In the genomic region with DNA sequence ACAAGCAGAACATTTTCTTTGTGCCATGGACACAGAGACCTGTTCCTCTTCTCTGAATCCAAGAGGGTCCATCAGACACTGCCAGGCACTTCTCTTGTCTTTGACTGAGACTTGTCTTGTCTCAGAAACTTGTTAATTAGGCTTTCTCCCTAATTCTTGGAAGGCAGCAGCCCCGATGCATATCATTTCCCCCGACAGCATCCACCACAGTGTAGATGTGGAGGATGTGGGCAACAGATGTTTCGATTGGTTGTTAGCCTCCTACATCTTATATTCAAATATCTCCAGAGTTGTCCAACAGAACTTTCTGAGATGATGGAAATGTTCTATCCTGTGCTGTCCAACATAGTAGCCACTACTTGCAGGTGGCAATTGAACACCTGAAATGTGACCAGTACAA, we compare ENCODE assay signal across 7 cellular contexts.
"Had no signal": no experiment of that assay in that cellular context is flagged by ENCODE, and none has a peak within 500 bp of the region (broad histone marks: within the 10 kb centered on the region; RNA-seq: fewer than 3 reads in every experiment).

No MANE protein-coding gene starts in this region.

- ATAC-seq: GM23338 had no signal

- DNase-seq: H9, HCEC 1CT, IMR-90 had no signal

- H3K27ac Mint-ChIP-seq: GM23338, H9 had no signal

- FAIRE-seq: H1, H54, HTR-8/SVneo had no signal

- H3K4me3 Mint-ChIP-seq: GM23338, H9 had no signal

- H3K9me3 Mint-ChIP-seq: GM23338, H9 had no signal

- H3K4me3 ChIP-seq: GM23338 had no signal
